Comparison of ENCODE assay signal across 8 cellular contexts in the genomic region with DNA sequence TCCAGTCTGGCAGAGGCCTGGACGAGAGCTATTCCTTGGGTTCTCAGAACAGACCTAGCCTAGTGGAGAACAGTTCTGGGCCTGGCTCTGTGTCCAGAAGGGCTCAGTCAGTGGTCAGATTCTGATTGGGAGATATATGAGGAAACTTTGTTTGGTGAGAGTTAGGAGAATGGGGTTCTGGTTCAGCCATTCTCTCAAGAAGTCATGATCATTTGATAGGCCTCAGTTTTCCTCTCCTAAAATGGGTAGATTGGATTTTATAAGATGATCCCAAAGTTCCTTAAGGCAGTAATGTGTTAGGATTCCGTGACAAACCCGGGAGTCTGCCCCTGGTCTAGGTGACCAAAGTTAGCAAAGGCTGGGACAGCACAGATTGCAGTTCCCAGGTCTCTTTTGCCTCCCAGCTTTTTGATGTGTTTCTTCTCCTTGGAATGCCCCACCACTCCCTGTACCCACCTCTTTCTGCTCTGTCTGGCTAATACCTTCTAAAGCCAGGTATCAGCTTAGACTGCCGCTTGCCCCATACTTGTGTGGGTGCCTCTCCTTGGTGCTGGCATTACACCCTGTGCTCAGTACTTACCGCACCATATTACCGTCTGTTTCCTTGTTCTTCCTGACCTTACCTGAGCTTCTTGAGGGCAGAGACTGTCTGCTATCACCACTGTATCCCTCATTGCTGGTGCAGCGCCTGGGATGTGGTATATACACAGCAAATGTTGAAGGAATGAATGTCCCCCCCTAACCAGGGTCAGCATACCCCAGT. TPM values are rescaled to one million over a fixed set of nuclear protein-coding genes. Genes with fewer than 3 reads are reported as not detected.
A peak's percentile ranks its signal among the peaks of the same experiment; 100 is the strongest.
DNase-seq lines count a peak whose midpoint lies in the region; ATAC-seq and TF ChIP-seq lines count a peak whose summit lies in the region.
"Had no signal": no experiment of that assay in that cellular context is flagged by ENCODE, and none has a peak within 500 bp of the region (broad histone marks: within the 10 kb centered on the region; RNA-seq: fewer than 3 reads in every experiment).

No MANE protein-coding gene starts in this region.

- H3K27me3 ChIP-seq in Karpas-422 (ENCODE audit: low read length), result no peaks in the 10 kb centered on the region
- no peaks in the 10 kb centered on the region for H3K27me3 ChIP-seq in liver (ENCODE audit: control insufficient read depth in 4 of 4, insufficient read depth in 4 of 4, low read length in 3 of 4)
- no peaks in the 10 kb centered on the region for H3K27me3 ChIP-seq in stomach

- H3K36me3 ChIP-seq in Karpas-422 (ENCODE audit: insufficient read depth, low read length) (peaks cover 19% of the 10 kb centered on the region), liver (ENCODE audit: control insufficient read depth in 4 of 4, insufficient read depth in 3 of 4, low read depth in 1 of 4, low read length in 3 of 4) (no peaks in the 10 kb centered on the region), stomach (no peaks in the 10 kb centered on the region)

- DNase-seq in Karpas-422 (no peak), stomach (no peak), NCI-H1105 treated with DMSO at 0.1 percent for 48 hours (lab: John Stamatoyannopoulos, UW) (no peak)
- DNase-seq in activated naive CD8-positive, alpha-beta T cell treated with anti-CD3 and anti-CD28 coated beads, Interleukin-2, amount 10 ng/mL, durations not matched to agents 7 days and 5 days, result no peak
- DNase-seq: NCI-H1417 treated with DMSO at 0.1 percent for 48 hours had no signal

- H3K4me3 ChIP-seq in Karpas-422 (ENCODE audit: low read length) (no peak overlapping the region; the same call in 1 of the 2 replicates), liver (ENCODE audit: low read depth in 1 of 3, low read length in 3 of 3) (no peak overlapping the region), stomach (no peak overlapping the region)

- H3K27ac ChIP-seq in Karpas-422 (ENCODE audit: low read length) (peak overlapping the region; percentile 90), liver (ENCODE audit: low read depth in 1 of 2, low read length in 2 of 2) (peak overlapping the region; percentile 72 to 78), stomach (peak overlapping the region; percentile 20 to 82 (median 66))

- H3K9me2 ChIP-seq in Karpas-422 (replicated peaks; ENCODE audit: insufficient read depth, low read length), result no peaks in the 10 kb centered on the region

- peaks cover 65% of the 10 kb centered on the region for H3K4me1 Mint-ChIP-seq in activated naive CD8-positive, alpha-beta T cell treated with anti-CD3 and anti-CD28 coated beads, Interleukin-2, amount 10 ng/mL, durations not matched to agents 7 days and 5 days

- no peak for TF ChIP-seq POLR2A in stomach (IDR thresholded peaks at IDR 0.05)

- H3K9me3 Mint-ChIP-seq in activated naive CD8-positive, alpha-beta T cell treated with anti-CD3 and anti-CD28 coated beads, Interleukin-2, amount 10 ng/mL, durations not matched to agents 7 days and 5 days, result peaks cover 9% of the 10 kb centered on the region

- H3K4me1 ChIP-seq in Karpas-422 (ENCODE audit: low read length), result peaks cover 68% of the 10 kb centered on the region
- H3K4me1 ChIP-seq in liver (ENCODE audit: control insufficient read depth in 4 of 4, insufficient read depth in 4 of 4, low read length in 3 of 4), result peaks cover 17 to 50% (median 38%) of the 10 kb centered on the region in 4 donors
- peaks cover 65 to 97% (median 78%) of the 10 kb centered on the region in 4 donors for H3K4me1 ChIP-seq in stomach

- H4K20me1 ChIP-seq in Karpas-422 (ENCODE audit: insufficient read depth, low read depth, low read length), result peaks cover 10% of the 10 kb centered on the region; the same call in 1 of the 2 replicates

- intact Hi-C loops in stomach (cut with DNase I; ENCODE audit: low total_unique reads), result no loop called here

- no peak overlapping the region for H2AFZ ChIP-seq in Karpas-422 (ENCODE audit: low read length)

- POLR2A ChIA-PET in activated naive CD8-positive, alpha-beta T cell treated with anti-CD3 and anti-CD28 coated beads, Interleukin-2, amount 10 ng/mL, durations not matched to agents 7 days and 5 days (lab: Charles Lee), result interaction anchor here (0.5 to 2.7 kb wide), 6 partner anchors 10 to 130 kb away, joined by 4 to 19 read pairs (median 5); a partner anchor contains a TSS

- TF ChIP-seq RAD21 in liver (IDR thresholded peaks at IDR 0.05), result no peak

- no peak for TF ChIP-seq EP300 in stomach (IDR thresholded peaks at IDR 0.05)

- peaks cover 22% of the 10 kb centered on the region for H3K36me3 Mint-ChIP-seq in activated naive CD8-positive, alpha-beta T cell treated with anti-CD3 and anti-CD28 coated beads, Interleukin-2, amount 10 ng/mL, durations not matched to agents 7 days and 5 days

- H3K79me2 ChIP-seq in Karpas-422 (ENCODE audit: low read length), result peaks cover 100% of the 10 kb centered on the region

- H3K9me3 ChIP-seq in Karpas-422 (ENCODE audit: low read length), result peaks cover 13% of the 10 kb centered on the region
- no peaks in the 10 kb centered on the region for H3K9me3 ChIP-seq in liver (ENCODE audit: control insufficient read depth in 4 of 4, low read length in 3 of 4)
- H3K9me3 ChIP-seq in stomach, result peaks cover 0 to 5% (median 0%) of the 10 kb centered on the region in 4 donors

- 86% methylated on average over 7 of the region's 7 CpGs for WGBS in liver
- WGBS in stomach, 5 donors, result 65 to 79% (median 70%) methylated on average over 7 of the region's 7 CpGs

- no peak for ATAC-seq in activated naive CD8-positive, alpha-beta T cell treated with anti-CD3 and anti-CD28 coated beads, Interleukin-2, amount 10 ng/mL, durations not matched to agents 7 days and 5 days (ENCODE audit: low read depth)
- ATAC-seq in GM21423 (IDR thresholded peaks at IDR 0.05; ENCODE audit: unreplicated experiment) (no peak), HG02798 (IDR thresholded peaks at IDR 0.05; ENCODE audit: poor library complexity, unreplicated experiment) (no peak)

- TF ChIP-seq CTCF in liver (IDR thresholded peaks at IDR 0.05; ENCODE audit: low read depth, low read length, missing input control) (no peak), stomach (IDR thresholded peaks at IDR 0.05) (no peak)

- peak overlapping the region; percentile 88 for H3K27ac Mint-ChIP-seq in activated naive CD8-positive, alpha-beta T cell treated with anti-CD3 and anti-CD28 coated beads, Interleukin-2, amount 10 ng/mL, durations not matched to agents 7 days and 5 days

- H3K27me3 Mint-ChIP-seq in activated naive CD8-positive, alpha-beta T cell treated with anti-CD3 and anti-CD28 coated beads, Interleukin-2, amount 10 ng/mL, durations not matched to agents 7 days and 5 days, result no peaks in the 10 kb centered on the region

- peak overlapping the region; percentile 40; the same call in 1 of the 2 replicates for H3K9ac ChIP-seq in Karpas-422 (ENCODE audit: low read length)
- no peak overlapping the region for H3K9ac ChIP-seq in liver (ENCODE audit: low read depth in 1 of 2, low read length in 2 of 2)

- H3K4me3 Mint-ChIP-seq in activated naive CD8-positive, alpha-beta T cell treated with anti-CD3 and anti-CD28 coated beads, Interleukin-2, amount 10 ng/mL, durations not matched to agents 7 days and 5 days, result peak overlapping the region; percentile 63

- peak overlapping the region; percentile 17 for H3K4me2 ChIP-seq in Karpas-422 (ENCODE audit: low read depth, low read length, poor library complexity, severe bottlenecking)

TF ChIP-seq in liver, 16 proteins besides CTCF, POLR2A, EP300 and RAD21:
- no peak for TF ChIP-seq YY1 (IDR thresholded peaks at IDR 0.05)
- TF ChIP-seq JUND (IDR thresholded peaks at IDR 0.05), result no peak
- TF ChIP-seq FOXA2 (IDR thresholded peaks at IDR 0.05), result no peak
- TF ChIP-seq, protein P1, sequence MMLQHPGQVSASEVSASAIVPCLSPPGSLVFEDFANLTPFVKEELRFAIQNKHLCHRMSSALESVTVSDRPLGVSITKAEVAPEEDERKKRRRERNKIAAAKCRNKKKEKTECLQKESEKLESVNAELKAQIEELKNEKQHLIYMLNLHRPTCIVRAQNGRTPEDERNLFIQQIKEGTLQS (IDR thresholded peaks at IDR 0.05), result no peak
- no peak for TF ChIP-seq HNF4A (conservative IDR thresholded peaks at IDR 0.05)
- no peak for TF ChIP-seq GABPA (IDR thresholded peaks at IDR 0.05 in 1 of 2, conservative IDR thresholded peaks at IDR 0.05 in 1 of 2)
- no peak for TF ChIP-seq FOXA1 (IDR thresholded peaks at IDR 0.05)
- TF ChIP-seq NR2F2 (IDR thresholded peaks at IDR 0.05), result no peak
- no peak for TF ChIP-seq TAF1 (conservative IDR thresholded peaks at IDR 0.05)
- TF ChIP-seq, protein P2, sequence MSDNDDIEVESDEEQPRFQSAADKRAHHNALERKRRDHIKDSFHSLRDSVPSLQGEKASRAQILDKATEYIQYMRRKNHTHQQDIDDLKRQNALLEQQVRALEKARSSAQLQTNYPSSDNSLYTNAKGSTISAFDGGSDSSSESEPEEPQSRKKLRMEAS (IDR thresholded peaks at IDR 0.05), result no peak
- TF ChIP-seq, protein P3, sequence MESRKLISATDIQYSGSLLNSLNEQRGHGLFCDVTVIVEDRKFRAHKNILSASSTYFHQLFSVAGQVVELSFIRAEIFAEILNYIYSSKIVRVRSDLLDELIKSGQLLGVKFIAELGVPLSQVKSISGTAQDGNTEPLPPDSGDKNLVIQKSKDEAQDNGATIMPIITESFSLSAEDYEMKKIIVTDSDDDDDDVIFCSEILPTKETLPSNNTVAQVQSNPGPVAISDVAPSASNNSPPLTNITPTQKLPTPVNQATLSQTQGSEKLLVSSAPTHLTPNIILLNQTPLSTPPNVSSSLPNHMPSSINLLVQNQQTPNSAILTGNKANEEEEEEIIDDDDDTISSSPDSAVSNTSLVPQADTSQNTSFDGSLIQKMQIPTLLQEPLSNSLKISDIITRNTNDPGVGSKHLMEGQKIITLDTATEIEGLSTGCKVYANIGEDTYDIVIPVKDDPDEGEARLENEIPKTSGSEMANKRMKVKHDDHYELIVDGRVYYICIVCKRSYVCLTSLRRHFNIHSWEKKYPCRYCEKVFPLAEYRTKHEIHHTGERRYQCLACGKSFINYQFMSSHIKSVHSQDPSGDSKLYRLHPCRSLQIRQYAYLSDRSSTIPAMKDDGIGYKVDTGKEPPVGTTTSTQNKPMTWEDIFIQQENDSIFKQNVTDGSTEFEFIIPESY (IDR thresholded peaks at IDR 0.05), result no peak

RNA-seq across cellular contexts. Expression of a gene that starts 25.5 kb away (rescaled TPM):
- 43.8 and 46.0 TPM in 2 replicates for total RNA-seq in Karpas-422 (2014; rRNA removed; shearing (Covaris generic); ENCODE audit: low replicate concordance)
- 10 to 100 TPM; 42.9 to 44.5 TPM for total RNA-seq in activated naive CD8-positive, alpha-beta T cell treated with anti-CD3 and anti-CD28 coated beads, Interleukin-2, amount 10 ng/mL, durations not matched to agents 7 days and 5 days
- 10 to 100 TPM in 1 of 2 donors, 1 to 10 TPM in 1; 7.9 to 10.8 TPM for total RNA-seq in liver
- polyA plus RNA-seq in liver, result 1 to 10 TPM; 6.8 to 7.4 TPM
- 10 to 100 TPM; 23.7 to 39.0 (median 31.9) TPM for total RNA-seq in stomach
- 10 to 100 TPM in 1 of 3 donors, 1 to 10 TPM in 2; 4.9 to 10.3 (median 7.0) TPM for polyA plus RNA-seq in stomach
